8 cellular contexts compared by ENCODE assay signal in the genomic region with DNA sequence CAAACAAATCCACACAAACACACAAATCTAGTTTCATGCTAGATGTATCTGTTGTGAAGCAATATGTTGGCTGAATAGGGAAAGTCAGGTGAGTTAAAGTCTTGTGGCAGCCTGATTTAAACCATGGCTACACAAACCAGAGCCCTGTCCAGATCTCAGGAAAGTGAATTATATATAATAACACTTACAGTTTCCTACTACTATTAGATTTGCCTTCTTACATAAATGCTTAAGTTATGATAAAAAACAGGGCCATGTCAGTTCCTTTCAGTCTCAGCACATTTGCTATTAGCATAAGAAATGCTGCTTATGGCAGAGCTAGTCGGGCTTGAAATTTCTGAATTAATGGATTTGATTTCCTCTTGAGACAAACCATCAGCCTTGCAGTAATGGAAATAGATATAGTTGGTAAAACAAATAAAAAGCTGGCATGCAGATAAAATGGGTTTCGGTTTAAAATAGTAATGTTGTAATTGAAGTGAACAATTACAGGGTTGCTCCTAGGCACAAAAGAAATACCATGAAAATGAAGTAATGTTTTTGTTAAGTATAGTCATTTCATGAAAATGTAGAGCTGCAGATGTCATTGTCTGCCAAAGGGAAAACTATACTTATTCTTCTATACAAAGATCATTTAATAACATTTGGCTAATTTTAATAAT.
DNase-seq lines count a peak whose midpoint lies in the region; ATAC-seq and TF ChIP-seq lines count a peak whose summit lies in the region.

No MANE protein-coding gene starts in this region.

- H3K4me3 ChIP-seq in left ventricle myocardium inferior = peak overlapping the region; percentile 38
- no peak overlapping the region for H3K4me3 ChIP-seq in astrocyte of the spinal cord (ENCODE audit: low read depth, low read length)

- peaks cover 47% of the 10 kb centered on the region for H3K4me1 ChIP-seq in left ventricle myocardium inferior

- no peaks in the 10 kb centered on the region for H3K36me3 ChIP-seq in left ventricle myocardium inferior

- TF ChIP-seq CTCF in left ventricle myocardium inferior (IDR thresholded peaks at IDR 0.05; ENCODE audit: borderline replicate concordance) (no peak), astrocyte of the spinal cord (IDR thresholded peaks at IDR 0.05; ENCODE audit: low read depth, low read length) (no peak)

- intact Hi-C loops in left ventricle myocardium inferior (cut with micrococcal nuclease) = no loop called here
- intact Hi-C loops in Right ventricle myocardium inferior (cut with DNase I) = no loop called here

- H3K27ac ChIP-seq in left ventricle myocardium inferior (replicated peaks) = peak overlapping the region; percentile 53

- ATAC-seq in Right ventricle myocardium inferior = no peak
- no peak for ATAC-seq in HG03108 (IDR thresholded peaks at IDR 0.05; ENCODE audit: unreplicated experiment)
- ATAC-seq in HG02981 (IDR thresholded peaks at IDR 0.05; ENCODE audit: unreplicated experiment) = no peak

- no peaks in the 10 kb centered on the region for H3K27me3 ChIP-seq in left ventricle myocardium inferior (ENCODE audit: low read depth)

- H3K9me3 ChIP-seq in left ventricle myocardium inferior (replicated peaks) = peaks cover 11% of the 10 kb centered on the region

- no peak for DNase-seq in left ventricle myocardium inferior
- no peak for DNase-seq in Right ventricle myocardium inferior (ENCODE audit: missing footprints)
- DNase-seq in astrocyte of the spinal cord (ENCODE audit: low read depth, low spot score) = peak; percentile 86
- DNase-seq in left kidney (ENCODE audit: low read depth, low spot score) = peak; percentile 64
- DNase-seq in stimulated activated CD4-positive, alpha-beta T cell treated with anti-CD3 and anti-CD28 coated beads, Interleukin-4, amount 100 ng/mL, for 1 hour = no peak
- DNase-seq in AML-193 (lab: John Stamatoyannopoulos, UW) = no peak

- in situ Hi-C loops in astrocyte of the spinal cord (cut with HindIII; ENCODE audit: low sequenced_read_pairs) = no loop called here

Comparison
In these comparisons a context has a peak if more than half of its experiments do, and no peak if none do; other contexts are left out.
1. DNase-seq: peak in astrocyte of the spinal cord (single experiment) and left kidney (single experiment); none in left ventricle myocardium inferior (single experiment), Right ventricle myocardium inferior (single experiment), stimulated activated CD4-positive, alpha-beta T cell treated with anti-CD3 and anti-CD28 coated beads, Interleukin-4, amount 100 ng/mL, for 1 hour (single experiment) and AML-193 (0 of 2).